Comparison of ENCODE assay signal across 2 cellular contexts in the genomic region with DNA sequence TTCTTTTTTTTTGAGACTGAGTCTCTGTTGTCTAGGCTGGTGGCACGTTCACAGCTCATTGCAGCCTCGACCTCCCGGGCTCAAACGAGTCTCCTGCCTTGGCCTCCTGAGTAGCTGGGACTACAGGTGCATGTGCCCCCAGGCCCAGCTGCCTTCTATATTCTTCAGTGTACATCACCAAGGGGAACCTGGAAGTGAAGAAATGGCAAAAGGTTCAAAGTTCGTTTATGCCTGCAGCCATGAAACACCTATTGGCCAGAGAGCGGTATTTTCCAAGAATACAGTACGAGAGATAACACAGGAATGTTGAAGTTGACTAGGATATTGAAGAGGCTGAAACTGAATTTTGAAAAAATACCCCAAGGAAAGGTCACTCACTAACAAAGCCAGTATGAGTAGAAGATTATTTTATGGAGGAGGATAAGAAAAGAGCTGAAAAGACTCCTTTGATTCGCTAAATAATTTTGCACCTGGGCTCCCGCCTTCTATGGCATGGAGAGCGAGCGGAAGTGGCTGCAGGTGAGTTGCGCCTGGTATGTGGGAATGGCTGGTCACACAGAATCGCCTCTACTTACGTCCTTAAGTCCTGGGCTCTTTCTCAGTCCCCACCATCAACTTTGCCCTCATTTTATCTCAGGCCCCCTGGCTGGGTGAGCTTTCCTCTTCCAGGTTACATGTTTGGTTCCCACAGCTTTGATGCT.
TF ChIP-seq lines count a peak whose summit lies in the region.

No MANE protein-coding gene starts in this region.

TF ChIP-seq in A549, 52 proteins besides CTCF, POLR2A, EP300 and RAD21:
- TF ChIP-seq NFE2L2 (conservative IDR thresholded peaks at IDR 0.05; ENCODE audit: low read length) = no peak
- TF ChIP-seq JUN (IDR thresholded peaks at IDR 0.05) = no peak
- TF ChIP-seq, protein P1, sequence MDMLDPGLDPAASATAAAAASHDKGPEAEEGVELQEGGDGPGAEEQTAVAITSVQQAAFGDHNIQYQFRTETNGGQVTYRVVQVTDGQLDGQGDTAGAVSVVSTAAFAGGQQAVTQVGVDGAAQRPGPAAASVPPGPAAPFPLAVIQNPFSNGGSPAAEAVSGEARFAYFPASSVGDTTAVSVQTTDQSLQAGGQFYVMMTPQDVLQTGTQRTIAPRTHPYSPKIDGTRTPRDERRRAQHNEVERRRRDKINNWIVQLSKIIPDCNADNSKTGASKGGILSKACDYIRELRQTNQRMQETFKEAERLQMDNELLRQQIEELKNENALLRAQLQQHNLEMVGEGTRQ (IDR thresholded peaks at IDR 0.05) = no peak
- TF ChIP-seq NR3C1 (IDR thresholded peaks at IDR 0.05) = no peak
- TF ChIP-seq ZNF302 (CRISPR knock-in tag; IDR thresholded peaks at IDR 0.05) = no peak
- TF ChIP-seq SMC3 (IDR thresholded peaks at IDR 0.05) = no peak
- no peak for TF ChIP-seq KDM1A (IDR thresholded peaks at IDR 0.05; ENCODE audit: low read depth)
- TF ChIP-seq HOXB5 (CRISPR knock-in tag; IDR thresholded peaks at IDR 0.05) = no peak
- no peak for TF ChIP-seq TP53 (CRISPR knock-in tag; IDR thresholded peaks at IDR 0.05)
- no peak for TF ChIP-seq MAZ (IDR thresholded peaks at IDR 0.05; ENCODE audit: borderline replicate concordance, low read depth, low read length)
- TF ChIP-seq, protein P2, sequence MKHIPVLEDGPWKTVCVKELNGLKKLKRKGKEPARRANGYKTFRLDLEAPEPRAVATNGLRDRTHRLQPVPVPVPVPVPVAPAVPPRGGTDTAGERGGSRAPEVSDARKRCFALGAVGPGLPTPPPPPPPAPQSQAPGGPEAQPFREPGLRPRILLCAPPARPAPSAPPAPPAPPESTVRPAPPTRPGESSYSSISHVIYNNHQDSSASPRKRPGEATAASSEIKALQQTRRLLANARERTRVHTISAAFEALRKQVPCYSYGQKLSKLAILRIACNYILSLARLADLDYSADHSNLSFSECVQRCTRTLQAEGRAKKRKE (CRISPR knock-in tag; IDR thresholded peaks at IDR 0.05; ENCODE audit: low read depth) = no peak
- TF ChIP-seq ZFP36 (IDR thresholded peaks at IDR 0.05; ENCODE audit: borderline replicate concordance, partially characterized antibody) = no peak
- TF ChIP-seq SREBF2 (IDR thresholded peaks at IDR 0.05) = no peak
- TF ChIP-seq CHD2 (IDR thresholded peaks at IDR 0.05; ENCODE audit: low read length, partially characterized antibody) = no peak
- TF ChIP-seq BHLHE40 (IDR thresholded peaks at IDR 0.05; ENCODE audit: low read depth, low read length) = no peak

TF ChIP-seq in IMR-90, 13 proteins besides CTCF, POLR2A, EP300 and RAD21:
- TF ChIP-seq RFX5 (IDR thresholded peaks at IDR 0.05; ENCODE audit: low read depth, low read length) (no peak), MAFK (IDR thresholded peaks at IDR 0.05; ENCODE audit: low read depth, low read length) (no peak), NFE2L2 (IDR thresholded peaks at IDR 0.05; ENCODE audit: low read depth, low read length) (no peak), RCOR1 (IDR thresholded peaks at IDR 0.05; ENCODE audit: insufficient replicate concordance, low read length) (no peak), BHLHE40 (IDR thresholded peaks at IDR 0.05; ENCODE audit: low read depth, low read length) (no peak), MXI1 (IDR thresholded peaks at IDR 0.05; ENCODE audit: borderline replicate concordance, low read depth, low read length) (no peak), FOS (IDR thresholded peaks at IDR 0.05; ENCODE audit: low read depth, low read length) (no peak), MAZ (IDR thresholded peaks at IDR 0.05; ENCODE audit: borderline replicate concordance, low read depth, low read length) (no peak), CEBPB (IDR thresholded peaks at IDR 0.05; ENCODE audit: low read depth, low read length) (no peak), CHD1 (IDR thresholded peaks at IDR 0.05; ENCODE audit: low read depth, low read length) (no peak), SMC3 (IDR thresholded peaks at IDR 0.05; ENCODE audit: low read depth, low read length) (no peak)
- TF ChIP-seq, protein P1 (IDR thresholded peaks at IDR 0.05; ENCODE audit: low read depth, low read length) = no peak
- TF ChIP-seq, protein P3, sequence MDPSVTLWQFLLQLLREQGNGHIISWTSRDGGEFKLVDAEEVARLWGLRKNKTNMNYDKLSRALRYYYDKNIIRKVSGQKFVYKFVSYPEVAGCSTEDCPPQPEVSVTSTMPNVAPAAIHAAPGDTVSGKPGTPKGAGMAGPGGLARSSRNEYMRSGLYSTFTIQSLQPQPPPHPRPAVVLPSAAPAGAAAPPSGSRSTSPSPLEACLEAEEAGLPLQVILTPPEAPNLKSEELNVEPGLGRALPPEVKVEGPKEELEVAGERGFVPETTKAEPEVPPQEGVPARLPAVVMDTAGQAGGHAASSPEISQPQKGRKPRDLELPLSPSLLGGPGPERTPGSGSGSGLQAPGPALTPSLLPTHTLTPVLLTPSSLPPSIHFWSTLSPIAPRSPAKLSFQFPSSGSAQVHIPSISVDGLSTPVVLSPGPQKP (IDR thresholded peaks at IDR 0.05; ENCODE audit: borderline replicate concordance, low read depth, low read length) = no peak
